In the genomic region with DNA sequence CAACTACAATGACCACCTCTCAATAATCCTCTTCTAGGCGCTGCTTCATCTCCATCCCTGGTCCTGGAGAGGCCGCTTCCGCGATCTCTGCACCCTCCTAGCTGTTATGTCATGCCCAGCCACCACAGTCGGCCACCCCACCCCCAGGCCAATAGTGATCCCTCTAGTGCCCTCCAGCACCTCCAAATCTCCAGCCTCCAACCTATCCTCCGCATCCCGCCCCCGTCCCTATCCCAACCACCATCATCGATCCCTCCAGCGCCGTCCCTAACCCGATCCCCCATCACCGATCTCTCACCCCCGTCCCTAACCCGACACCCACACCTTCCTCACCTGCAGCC, we compare ENCODE assay signal across 8 cellular contexts. TPM values are rescaled to one million over a fixed set of nuclear protein-coding genes. Genes with fewer than 3 reads are reported as not detected.
A peak's percentile ranks its signal among the peaks of the same experiment; 100 is the strongest.
DNase-seq lines count a peak whose midpoint lies in the region; ATAC-seq lines count a peak whose summit lies in the region.

No MANE protein-coding gene starts in this region.

- H3K4me3 ChIP-seq in Jurkat, Clone E6-1 (ENCODE audit: low read length): peak overlapping the region; percentile 79
- H3K4me3 ChIP-seq in iPS-11a (ENCODE audit: low read depth, low read length): peak overlapping the region; percentile 35
- peak overlapping the region; percentile 72 to 93 (median 77) for H3K4me3 ChIP-seq in skeletal muscle tissue (ENCODE audit: low read length in 3 of 3)

- H3K9me3 ChIP-seq in skeletal muscle tissue (ENCODE audit: control insufficient read depth in 3 of 3, low read length in 3 of 3): no peaks in the 10 kb centered on the region

- peak overlapping the region; percentile 61 to 70 (median 66) for H3K9ac ChIP-seq in skeletal muscle tissue (ENCODE audit: low read depth in 1 of 3, low read length in 3 of 3)

- DNase-seq in NCI-H2081 (lab: John Stamatoyannopoulos, UW) (peak; percentile 14 to 34), NCI-H2081 treated with DMSO at 0.1 percent for 48 hours (lab: John Stamatoyannopoulos, UW) (no peak), A172 (ENCODE audit: low spot score) (no peak)
- DNase-seq in Jurkat, Clone E6-1 (ENCODE audit: low read depth, low spot score): no peak

- H3K27me3 ChIP-seq in skeletal muscle tissue (ENCODE audit: control insufficient read depth in 3 of 3, insufficient read depth in 3 of 3, low read length in 3 of 3): no peaks in the 10 kb centered on the region

- peaks cover 4 to 9% (median 5%) of the 10 kb centered on the region in 3 donors for H3K4me1 ChIP-seq in skeletal muscle tissue (ENCODE audit: control insufficient read depth in 3 of 3, insufficient read depth in 3 of 3, low read length in 3 of 3)

- ATAC-seq in HG03175 (IDR thresholded peaks at IDR 0.05; ENCODE audit: unreplicated experiment): no peak

- H3K27ac ChIP-seq in angular gyrus (ENCODE audit: low read depth, low read length) (peak overlapping the region; percentile 55), skeletal muscle tissue (ENCODE audit: low read depth, low read length) (peak overlapping the region; percentile 69)

- no peaks in the 10 kb centered on the region for H3K36me3 ChIP-seq in skeletal muscle tissue (ENCODE audit: control insufficient read depth in 3 of 3, insufficient read depth in 3 of 3, low read length in 3 of 3)

RNA-seq across cellular contexts. Expression of gene NKRF, which starts 0.9 kb away (rescaled TPM):
- polyA plus RNA-seq in Jurkat, Clone E6-1 (2012; ENCODE audit: insufficient read depth, insufficient read length): 14.3 TPM
- total RNA-seq in skeletal muscle tissue: 3.1 TPM
- 2.7 and 3.5 TPM in 2 replicates for total RNA-seq in A172 (2014; rRNA removed; shearing (Covaris generic))

RNA-seq across cellular contexts. Expression of gene UBE2A, which starts 31.0 kb away (rescaled TPM):
- 121 TPM for polyA plus RNA-seq in Jurkat, Clone E6-1 (2012; ENCODE audit: insufficient read depth, insufficient read length)
- 19.8 TPM for total RNA-seq in skeletal muscle tissue
- total RNA-seq in A172 (2014; rRNA removed; shearing (Covaris generic)): 24.5 and 30.3 TPM in 2 replicates

RNA-seq across cellular contexts. Expression of gene STEEP1, which starts 40.2 kb away (rescaled TPM):
- polyA plus RNA-seq in Jurkat, Clone E6-1 (2012; ENCODE audit: insufficient read depth, insufficient read length): 28.1 TPM
- 25.1 TPM for total RNA-seq in skeletal muscle tissue
- 33.0 and 39.8 TPM in 2 replicates for total RNA-seq in A172 (2014; rRNA removed; shearing (Covaris generic))

Comparison
In these comparisons a context has a peak if more than half of its experiments do, and no peak if none do; other contexts are left out.
1. DNase-seq: peak in NCI-H2081 (2 of 2); none in NCI-H2081 treated with DMSO at 0.1 percent for 48 hours (single experiment), Jurkat, Clone E6-1 (single experiment) and A172 (single experiment).
2. Peak in every context shown above with its lines, with median percentiles within 50 percentile points of each other: H3K4me3 ChIP-seq.